9 cellular contexts compared by ENCODE assay signal in the genomic region with DNA sequence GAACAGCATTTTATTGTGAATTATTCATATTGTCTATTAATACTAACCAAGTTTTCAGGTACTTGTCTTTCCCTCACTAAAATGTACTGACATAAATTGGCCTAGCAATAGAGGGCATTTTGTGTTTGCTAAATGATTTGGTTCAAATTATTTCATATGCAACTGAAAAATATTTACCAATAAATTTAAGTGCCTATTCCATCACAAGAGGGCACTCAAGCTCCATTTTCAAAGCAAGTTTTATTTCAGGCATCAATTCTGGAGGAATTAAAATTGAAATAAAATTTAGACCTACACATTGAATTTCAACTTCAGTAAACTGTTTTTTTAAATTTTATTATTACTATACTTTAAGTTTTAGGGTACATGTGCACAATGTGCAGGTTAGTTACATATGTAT.
DNase-seq lines count a peak whose midpoint lies in the region; ATAC-seq, FAIRE-seq and TF ChIP-seq lines count a peak whose summit lies in the region.
"Had no signal": no experiment of that assay in that cellular context is flagged by ENCODE, and none has a peak within 500 bp of the region (broad histone marks: within the 10 kb centered on the region; RNA-seq: fewer than 3 reads in every experiment).

No MANE protein-coding gene starts in this region.

- FAIRE-seq in HTR-8/SVneo (lab: Jason Lieb, UNC) (no peak), astrocyte (lab: Jason Lieb, UNC) (no peak)

- intact Hi-C loops in Calu3 (cut with micrococcal nuclease; ENCODE audit: unreplicated experiment) (loop anchor here (5.0 kb wide), 6 partner anchors 165 to 1270 kb away; partner anchors contain the start of gene HTR1E), stomach (cut with DNase I; ENCODE audit: low total_unique reads) (no loop called here)

- H3K4me1 ChIP-seq in astrocyte (ENCODE audit: insufficient read depth, low read length) (no peaks in the 10 kb centered on the region), liver (ENCODE audit: control insufficient read depth in 4 of 4, insufficient read depth in 4 of 4, low read length in 3 of 4) (peaks cover 0 to 3% (median 0%) of the 10 kb centered on the region in 4 donors), stomach (no peaks in the 10 kb centered on the region)

- no peak overlapping the region for H3K27ac Mint-ChIP-seq in Calu3 (ENCODE audit: unreplicated experiment)
- H3K27ac Mint-ChIP-seq in astrocyte (ENCODE audit: unreplicated experiment), result no peak overlapping the region
- H3K27ac Mint-ChIP-seq: naive B cell had no signal

- no peak overlapping the region for H3K9ac ChIP-seq in astrocyte (ENCODE audit: low read length)
- H3K9ac ChIP-seq in liver (ENCODE audit: low read depth in 1 of 2, low read length in 2 of 2), result no peak overlapping the region

- no peak overlapping the region for H3K4me3 ChIP-seq in astrocyte (ENCODE audit: insufficient read depth, low read depth, low read length)
- H3K4me3 ChIP-seq in liver (ENCODE audit: low read depth in 1 of 3, low read length in 3 of 3), result no peak overlapping the region
- H3K4me3 ChIP-seq in stomach, result no peak overlapping the region

- H3K4me3 Mint-ChIP-seq in Calu3 (ENCODE audit: low read depth, unreplicated experiment) (no peak overlapping the region), astrocyte (ENCODE audit: unreplicated experiment) (no peak overlapping the region)
- H3K4me3 Mint-ChIP-seq in activated T-cell treated with anti-CD3 and anti-CD28 coated beads, Interleukin-2, amount 50 U/mL, for 4 hours, result no peak overlapping the region
- H3K4me3 Mint-ChIP-seq: naive B cell had no signal

- H3K9me3 ChIP-seq in astrocyte (ENCODE audit: insufficient read depth, low read depth, low read length) (no peaks in the 10 kb centered on the region), liver (ENCODE audit: control insufficient read depth in 4 of 4, low read length in 3 of 4) (no peaks in the 10 kb centered on the region), stomach (no peaks in the 10 kb centered on the region)

- H3K36me3 Mint-ChIP-seq in Calu3 (ENCODE audit: insufficient read depth, unreplicated experiment) (no peaks in the 10 kb centered on the region), astrocyte (ENCODE audit: low read depth, unreplicated experiment) (no peaks in the 10 kb centered on the region)
- no peaks in the 10 kb centered on the region for H3K36me3 Mint-ChIP-seq in activated T-cell treated with anti-CD3 and anti-CD28 coated beads, Interleukin-2, amount 50 U/mL, for 4 hours (ENCODE audit: insufficient read depth)
- H3K36me3 Mint-ChIP-seq: naive B cell had no signal

- H3K4me2 ChIP-seq in astrocyte (ENCODE audit: low read length), result no peak overlapping the region

- H3K27me3 ChIP-seq in astrocyte (ENCODE audit: insufficient read depth, low read length) (no peaks in the 10 kb centered on the region), liver (ENCODE audit: control insufficient read depth in 4 of 4, insufficient read depth in 4 of 4, low read length in 3 of 4) (no peaks in the 10 kb centered on the region), stomach (no peaks in the 10 kb centered on the region)

- no peaks in the 10 kb centered on the region for H3K9me3 Mint-ChIP-seq in Calu3 (ENCODE audit: low read depth, unreplicated experiment)
- no peaks in the 10 kb centered on the region for H3K9me3 Mint-ChIP-seq in astrocyte (ENCODE audit: unreplicated experiment)
- H3K9me3 Mint-ChIP-seq in activated T-cell treated with anti-CD3 and anti-CD28 coated beads, Interleukin-2, amount 50 U/mL, for 4 hours, result no peaks in the 10 kb centered on the region

- no TSS peak for BruUV-seq in Calu3 (replicated peaks; lab: Mats Ljungman, UMichigan)

- H4K20me1 ChIP-seq in astrocyte (ENCODE audit: insufficient read depth, low read length), result no peaks in the 10 kb centered on the region

- no peak for TF ChIP-seq EP300 in stomach (IDR thresholded peaks at IDR 0.05)

- no peak for ATAC-seq in HG03095 (IDR thresholded peaks at IDR 0.05; ENCODE audit: unreplicated experiment)
- no peak for ATAC-seq in activated T-cell treated with anti-CD3 and anti-CD28 coated beads, Interleukin-2, amount 50 U/mL, for 4 hours

- H3K79me2 ChIP-seq in astrocyte (ENCODE audit: insufficient read depth, low read length), result no peaks in the 10 kb centered on the region

- no peaks in the 10 kb centered on the region for H3K36me3 ChIP-seq in astrocyte (ENCODE audit: insufficient read depth, low read length)
- H3K36me3 ChIP-seq in liver (ENCODE audit: control insufficient read depth in 4 of 4, insufficient read depth in 3 of 4, low read depth in 1 of 4, low read length in 3 of 4), result no peaks in the 10 kb centered on the region
- H3K36me3 ChIP-seq in stomach, result no peaks in the 10 kb centered on the region

- peaks cover 7% of the 10 kb centered on the region for H3K4me1 Mint-ChIP-seq in Calu3 (ENCODE audit: low read depth, unreplicated experiment)
- H3K4me1 Mint-ChIP-seq in astrocyte (ENCODE audit: low read depth, unreplicated experiment), result no peaks in the 10 kb centered on the region
- no peaks in the 10 kb centered on the region for H3K4me1 Mint-ChIP-seq in activated T-cell treated with anti-CD3 and anti-CD28 coated beads, Interleukin-2, amount 50 U/mL, for 4 hours (ENCODE audit: low read depth)
- H3K4me1 Mint-ChIP-seq: naive B cell had no signal

- peaks cover 23% of the 10 kb centered on the region for H3K27me3 Mint-ChIP-seq in Calu3 (ENCODE audit: unreplicated experiment)
- peaks cover 4% of the 10 kb centered on the region for H3K27me3 Mint-ChIP-seq in astrocyte (ENCODE audit: low read depth, unreplicated experiment)
- peaks cover 8% of the 10 kb centered on the region for H3K27me3 Mint-ChIP-seq in activated T-cell treated with anti-CD3 and anti-CD28 coated beads, Interleukin-2, amount 50 U/mL, for 4 hours (ENCODE audit: low read depth)

- no peak for TF ChIP-seq POLR2A in stomach (IDR thresholded peaks at IDR 0.05)

- DNase-seq in Calu3 (no peak), HTR-8/SVneo (ENCODE audit: insufficient read length, low spot score) (peak; percentile 5), astrocyte (ENCODE audit: low read depth) (peak; percentile 9), stomach (no peak)
- no peak for DNase-seq in activated T-cell treated with anti-CD3 and anti-CD28 coated beads, Interleukin-2, amount 50 U/mL, for 4 hours
- DNase-seq in stimulated activated naive CD4-positive, alpha-beta T cell (lab: John Stamatoyannopoulos, UW), result no peak
- DNase-seq: naive B cell had no signal

- H2AFZ ChIP-seq in astrocyte (ENCODE audit: low read depth, low read length), result no peak overlapping the region

- TF ChIP-seq RAD21 in liver (IDR thresholded peaks at IDR 0.05), result peak; percentile 72

- CTCF ChIA-PET in Calu3 (lab: Charles Lee), result interaction anchor here (0.5 to 1.1 kb wide), 2 partner anchors 10 to 1310 kb away, joined by 3 read pairs; no protein-coding TSS in a partner anchor

- TF ChIP-seq CTCF in Calu3 (IDR thresholded peaks at IDR 0.05; ENCODE audit: unreplicated experiment), result peak; percentile 39
- TF ChIP-seq CTCF in astrocyte (IDR thresholded peaks at IDR 0.05; ENCODE audit: insufficient read depth, low read depth, low read length), result peak; percentile 44
- peak; percentile 45 for TF ChIP-seq CTCF in liver (IDR thresholded peaks at IDR 0.05; ENCODE audit: low read depth, low read length, missing input control)
- TF ChIP-seq CTCF in stomach (IDR thresholded peaks at IDR 0.05), result peak in 3 of 7 experiments; percentile 9 to 26 (median 20)

- H3K27ac ChIP-seq in astrocyte (ENCODE audit: low read depth, low read length), result no peak overlapping the region
- H3K27ac ChIP-seq in liver (ENCODE audit: low read depth in 1 of 2, low read length in 2 of 2), result no peak overlapping the region
- H3K27ac ChIP-seq in stomach, result no peak overlapping the region

TF ChIP-seq in liver, 16 proteins besides CTCF, POLR2A, EP300 and RAD21:
- TF ChIP-seq MAX (IDR thresholded peaks at IDR 0.05), result no peak
- TF ChIP-seq, protein P1, sequence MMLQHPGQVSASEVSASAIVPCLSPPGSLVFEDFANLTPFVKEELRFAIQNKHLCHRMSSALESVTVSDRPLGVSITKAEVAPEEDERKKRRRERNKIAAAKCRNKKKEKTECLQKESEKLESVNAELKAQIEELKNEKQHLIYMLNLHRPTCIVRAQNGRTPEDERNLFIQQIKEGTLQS (IDR thresholded peaks at IDR 0.05), result no peak
- TF ChIP-seq, protein P2, sequence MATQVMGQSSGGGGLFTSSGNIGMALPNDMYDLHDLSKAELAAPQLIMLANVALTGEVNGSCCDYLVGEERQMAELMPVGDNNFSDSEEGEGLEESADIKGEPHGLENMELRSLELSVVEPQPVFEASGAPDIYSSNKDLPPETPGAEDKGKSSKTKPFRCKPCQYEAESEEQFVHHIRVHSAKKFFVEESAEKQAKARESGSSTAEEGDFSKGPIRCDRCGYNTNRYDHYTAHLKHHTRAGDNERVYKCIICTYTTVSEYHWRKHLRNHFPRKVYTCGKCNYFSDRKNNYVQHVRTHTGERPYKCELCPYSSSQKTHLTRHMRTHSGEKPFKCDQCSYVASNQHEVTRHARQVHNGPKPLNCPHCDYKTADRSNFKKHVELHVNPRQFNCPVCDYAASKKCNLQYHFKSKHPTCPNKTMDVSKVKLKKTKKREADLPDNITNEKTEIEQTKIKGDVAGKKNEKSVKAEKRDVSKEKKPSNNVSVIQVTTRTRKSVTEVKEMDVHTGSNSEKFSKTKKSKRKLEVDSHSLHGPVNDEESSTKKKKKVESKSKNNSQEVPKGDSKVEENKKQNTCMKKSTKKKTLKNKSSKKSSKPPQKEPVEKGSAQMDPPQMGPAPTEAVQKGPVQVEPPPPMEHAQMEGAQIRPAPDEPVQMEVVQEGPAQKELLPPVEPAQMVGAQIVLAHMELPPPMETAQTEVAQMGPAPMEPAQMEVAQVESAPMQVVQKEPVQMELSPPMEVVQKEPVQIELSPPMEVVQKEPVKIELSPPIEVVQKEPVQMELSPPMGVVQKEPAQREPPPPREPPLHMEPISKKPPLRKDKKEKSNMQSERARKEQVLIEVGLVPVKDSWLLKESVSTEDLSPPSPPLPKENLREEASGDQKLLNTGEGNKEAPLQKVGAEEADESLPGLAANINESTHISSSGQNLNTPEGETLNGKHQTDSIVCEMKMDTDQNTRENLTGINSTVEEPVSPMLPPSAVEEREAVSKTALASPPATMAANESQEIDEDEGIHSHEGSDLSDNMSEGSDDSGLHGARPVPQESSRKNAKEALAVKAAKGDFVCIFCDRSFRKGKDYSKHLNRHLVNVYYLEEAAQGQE (IDR thresholded peaks at IDR 0.05), result no peak
- no peak for TF ChIP-seq YY1 (IDR thresholded peaks at IDR 0.05)
- no peak for TF ChIP-seq JUND (IDR thresholded peaks at IDR 0.05)
- TF ChIP-seq HNF4A (conservative IDR thresholded peaks at IDR 0.05), result no peak
- no peak for TF ChIP-seq HNF4G (IDR thresholded peaks at IDR 0.05)

Comparison
In these comparisons a context has a peak if more than half of its experiments do, and no peak if none do; other contexts are left out.
1. DNase-seq: peak in HTR-8/SVneo (single experiment) and astrocyte (single experiment); none in Calu3 (single experiment), stomach (single experiment), activated T-cell treated with anti-CD3 and anti-CD28 coated beads, Interleukin-2, amount 50 U/mL, for 4 hours (single experiment) and stimulated activated naive CD4-positive, alpha-beta T cell (0 of 6).